In the genomic region with DNA sequence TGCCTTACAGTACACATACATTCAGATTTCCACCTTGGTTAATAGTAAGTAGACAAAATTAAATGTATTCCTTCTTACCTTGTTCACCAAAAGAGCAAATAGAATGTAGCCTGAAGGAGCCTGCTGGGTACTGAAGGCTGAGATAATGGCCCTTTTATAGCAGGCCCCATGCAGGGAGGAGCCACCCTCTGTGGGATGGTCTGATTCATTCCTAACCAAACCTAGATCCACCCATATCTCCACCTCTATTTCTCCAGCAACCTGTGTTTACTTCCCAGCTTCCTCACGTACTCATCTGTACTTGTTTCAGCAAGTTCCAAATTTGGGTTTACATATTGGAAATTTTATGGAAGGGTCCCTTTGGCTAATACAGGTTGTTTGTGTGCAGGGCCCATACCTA, we compare ENCODE assay signal across 19 cellular contexts. TPM values are rescaled to one million over a fixed set of nuclear protein-coding genes. Genes with fewer than 3 reads are reported as not detected.
"Had no signal": no experiment of that assay in that cellular context is flagged by ENCODE, and none has a peak within 500 bp of the region (broad histone marks: within the 10 kb centered on the region; RNA-seq: fewer than 3 reads in every experiment).

A gene (minus strand): TSS at position 129 of the 400 bp plus-strand sequence. CDS start 9,783 bp downstream, outside the sequence.

- ATAC-seq: natural killer cell; pancreas; sciatic nerve; stimulated activated naive CD8-positive, alpha-beta T cell treated with anti-CD3 and anti-CD28 coated beads, Interleukin-15, amount 100 ng/mL, for 72 hours had no signal

- H3K36me3 ChIP-seq: cardiac muscle cell, neutrophil, pancreas, vagina had no signal

- H3K4me3 Mint-ChIP-seq: activated naive CD8-positive, alpha-beta T cell; dendritic cell treated with granulocyte-macrophage colony-stimulating factor and Interleukin-4, amounts not matched to agents 40 ng/mL and 50 ng/mL, for 4 days; natural killer cell; stimulated activated naive CD8-positive, alpha-beta T cell treated with anti-CD3 and anti-CD28 coated beads, Interleukin-15, amount 100 ng/mL, for 72 hours had no signal

- H3K36me3 Mint-ChIP-seq: activated naive CD8-positive, alpha-beta T cell; natural killer cell had no signal

- H3K9me3 Mint-ChIP-seq: dendritic cell treated with granulocyte-macrophage colony-stimulating factor and Interleukin-4, amounts not matched to agents 40 ng/mL and 50 ng/mL, for 4 days; natural killer cell; stimulated activated naive CD8-positive, alpha-beta T cell treated with anti-CD3 and anti-CD28 coated beads, Interleukin-15, amount 100 ng/mL, for 72 hours had no signal

- H3K27ac ChIP-seq: cardiac muscle cell, neutrophil, pancreas, vagina had no signal

- H3K27me3 ChIP-seq: cardiac muscle cell, pancreas, vagina had no signal

- DNase-seq: activated CD4-positive, alpha-beta T cell treated with anti-CD3 and anti-CD28 coated beads, Interleukin-2, amount 50 U/mL, for 4 hours; effector CD8-positive, alpha-beta T cell; foreskin fibroblast; head of caudate nucleus; mesendoderm; natural killer cell; pancreas; stimulated activated CD4-positive, alpha-beta T cell treated with anti-CD3 and anti-CD28 coated beads, Interleukin-4, amount 100 ng/mL, for 1 hour; stimulated activated naive CD8-positive, alpha-beta T cell treated with anti-CD3 and anti-CD28 coated beads, Interleukin-15, amount 100 ng/mL, for 72 hours; trophoblast cell had no signal

- H3K4me3 ChIP-seq: cardiac muscle cell, pancreas, smooth muscle cell, vagina had no signal

- H3K9me3 ChIP-seq: neutrophil, pancreas, vagina had no signal

- H3K27ac Mint-ChIP-seq: activated naive CD8-positive, alpha-beta T cell; dendritic cell treated with granulocyte-macrophage colony-stimulating factor and Interleukin-4, amounts not matched to agents 40 ng/mL and 50 ng/mL, for 4 days; natural killer cell; stimulated activated naive CD8-positive, alpha-beta T cell treated with anti-CD3 and anti-CD28 coated beads, Interleukin-15, amount 100 ng/mL, for 72 hours had no signal

- H3K4me2 ChIP-seq: smooth muscle cell had no signal

- H3K4me1 ChIP-seq: pancreas, vagina had no signal

- H3K4me1 Mint-ChIP-seq: natural killer cell; stimulated activated naive CD8-positive, alpha-beta T cell treated with anti-CD3 and anti-CD28 coated beads, Interleukin-15, amount 100 ng/mL, for 72 hours had no signal

- H3K27me3 Mint-ChIP-seq: activated naive CD8-positive, alpha-beta T cell; stimulated activated naive CD8-positive, alpha-beta T cell treated with anti-CD3 and anti-CD28 coated beads, Interleukin-15, amount 100 ng/mL, for 72 hours had no signal

RNA-seq across cellular contexts. Expression of the gene that starts here (rescaled TPM):
- total RNA-seq: cardiac muscle cell; chondrocyte; natural killer cell; pancreas; smooth muscle cell; T-helper 2 cell treated with Interferon-gamma antibody and Interleukin-4, amounts not matched to agents 100 ng/mL and 5 ng/mL, for 36 hours had no signal
- polyA plus RNA-seq: cardiac muscle cell, smooth muscle cell had no signal
